ENCODE assay signal across 9 cellular contexts in the genomic region with DNA sequence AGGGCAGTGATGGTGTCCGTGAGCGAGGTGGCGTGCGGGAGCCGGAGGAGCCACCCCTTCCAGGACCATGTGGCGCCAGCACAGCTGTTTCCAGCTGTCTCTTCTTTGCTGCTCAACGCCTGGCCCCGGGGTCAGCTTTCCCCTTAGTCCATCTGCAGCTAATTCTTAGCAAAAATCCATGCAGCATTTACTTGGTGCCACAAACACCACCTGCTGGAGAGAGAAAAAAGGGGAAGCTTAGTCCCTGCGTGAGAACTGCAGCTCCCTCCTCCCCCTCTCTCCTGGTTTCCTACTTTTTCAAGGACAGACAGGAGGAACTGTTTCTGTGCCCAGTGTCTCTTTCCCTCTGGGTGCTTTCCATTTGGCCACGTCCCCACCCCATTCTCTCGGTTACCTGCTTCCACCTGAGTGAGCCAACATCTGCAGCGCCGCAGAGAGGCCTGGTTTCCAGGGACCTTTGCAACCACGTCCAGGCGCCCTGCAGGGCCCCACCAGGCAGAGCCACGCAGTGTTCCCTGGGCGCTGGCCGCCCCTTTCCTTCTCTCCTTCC. TPM values are rescaled to one million over a fixed set of nuclear protein-coding genes. Genes with fewer than 3 reads are reported as not detected.
A peak's percentile ranks its signal among the peaks of the same experiment; 100 is the strongest.
DNase-seq lines count a peak whose midpoint lies in the region; ATAC-seq, FAIRE-seq and TF ChIP-seq lines count a peak whose summit lies in the region.
"Had no signal": no experiment of that assay in that cellular context is flagged by ENCODE, and none has a peak within 500 bp of the region (broad histone marks: within the 10 kb centered on the region; RNA-seq: fewer than 3 reads in every experiment).

No MANE protein-coding gene starts in this region.

- ATAC-seq in activated naive CD4-positive, alpha-beta T cell treated with anti-CD3 and anti-CD28 coated beads, Interleukin-2, amount 50 U/mL, for 72 hours, result no peak

- H3K4me1 ChIP-seq in HAP-1 (no peaks in the 10 kb centered on the region), H1 (replicated peaks in 1 of 4; ENCODE audit: control insufficient read depth in 3 of 4, insufficient read depth in 4 of 4, low read length in 3 of 4) (peaks cover 0 to 3% (median 0%) of the 10 kb centered on the region in 4 experiments; a peak in 1 of 7 replicates)

- no peak for TF ChIP-seq EP300 in H1 (IDR thresholded peaks at IDR 0.05; ENCODE audit: borderline replicate concordance in 1 of 2, low read depth in 2 of 2, low read length in 2 of 2)

- H4K20me1 ChIP-seq in H1 (replicated peaks in 1 of 2; ENCODE audit: control insufficient read depth in 1 of 2, insufficient read depth in 2 of 2, low read length in 2 of 2), result no peaks in the 10 kb centered on the region

- H3K4me3 Mint-ChIP-seq in activated CD4-positive, alpha-beta memory T cell treated with anti-CD3 and anti-CD28 coated beads, Interleukin-2, amount 10 ng/mL, durations not matched to agents 7 days and 5 days, result no peak overlapping the region

- no peak overlapping the region for H2BK15ac ChIP-seq in H1 (ENCODE audit: low read length)

- no peak overlapping the region for H3K27ac ChIP-seq in H1 (ENCODE audit: low read depth, low read length)

- H3K4me3 ChIP-seq in HAP-1, result no peak overlapping the region
- no peak overlapping the region for H3K4me3 ChIP-seq in H1 (ENCODE audit: extremely low read depth in 1 of 4, insufficient read depth in 2 of 4, low read depth in 3 of 4, low read length in 4 of 4)

- no peak overlapping the region for H3K4me2 ChIP-seq in H1 (ENCODE audit: insufficient read depth in 1 of 2, low read depth in 2 of 2, low read length in 2 of 2)

- TF ChIP-seq CTCF in H1 (IDR thresholded peaks at IDR 0.05; ENCODE audit: control extremely low read depth in 1 of 3, insufficient read depth in 1 of 3, low read depth in 1 of 3, low read length in 3 of 3), result peak in 1 of 3 experiments; percentile 17; a peak in 1 of 4 replicates

- no peak for FAIRE-seq in H1 (lab: Jason Lieb, UNC)

- H3K36me3 Mint-ChIP-seq in activated naive CD4-positive, alpha-beta T cell treated with anti-CD3 and anti-CD28 coated beads, Interleukin-2, amount 50 U/mL, for 72 hours, result no peaks in the 10 kb centered on the region
- no peaks in the 10 kb centered on the region for H3K36me3 Mint-ChIP-seq in activated CD4-positive, alpha-beta memory T cell treated with anti-CD3 and anti-CD28 coated beads, Interleukin-2, amount 10 ng/mL, durations not matched to agents 7 days and 5 days (ENCODE audit: low read depth)

- H4K91ac ChIP-seq in H1 (replicated peaks; ENCODE audit: insufficient read length, low read length), result no peak overlapping the region

- H3K36me3 ChIP-seq in HAP-1 (replicated peaks) (no peaks in the 10 kb centered on the region), H1 (ENCODE audit: control insufficient read depth in 2 of 4, insufficient read depth in 4 of 4, low read length in 3 of 4) (no peaks in the 10 kb centered on the region)

- no peak overlapping the region; the same call in 1 of the 2 replicates for H3K18ac ChIP-seq in H1 (ENCODE audit: extremely low read depth, low read length)

- CTCF ChIA-PET in H1 (lab: Charles Lee; ENCODE audit: partially characterized antibody), result interaction anchor here (0.6 to 3.7 kb wide), 11 partner anchors 12 to 698 kb away, joined by 3 to 15 read pairs (median 3); no protein-coding TSS in a partner anchor
- CTCF ChIA-PET in activated CD4-positive, alpha-beta memory T cell treated with anti-CD3 and anti-CD28 coated beads, Interleukin-2, amount 10 ng/mL, durations not matched to agents 7 days and 5 days (lab: Charles Lee), result no interaction called here

- WGBS in H1 (ENCODE audit: extremely low coverage in 1 of 2, insufficient coverage in 1 of 2, insufficient read length in 1 of 2, insufficient replicate concordance in 2 of 2, low coverage in 1 of 2, low lambda C conversion rate in 2 of 2, missing lambda C conversion rate in 1 of 2), 2 experiments, result 69% methylated on average over 16 of the region's 18 CpGs; no CpG with 5 or more reads in 1 of the 2 experiments

- no peak overlapping the region for H2AK5ac ChIP-seq in H1 (ENCODE audit: low read depth, low read length)

- H3K56ac ChIP-seq in H1 (replicated peaks; ENCODE audit: insufficient read length, low read depth, low read length), result no peak overlapping the region

- no peaks in the 10 kb centered on the region for H3K79me2 ChIP-seq in H1 (ENCODE audit: control insufficient read depth in 1 of 2, insufficient read depth in 2 of 2, low read length in 2 of 2)

- no peak overlapping the region for H2BK12ac ChIP-seq in H1 (ENCODE audit: low read depth, low read length)

- H3K23me2 ChIP-seq in H1 (ENCODE audit: low read depth, low read length), result no peaks in the 10 kb centered on the region

- POLR2A ChIA-PET in H1 (lab: Charles Lee; ENCODE audit: partially characterized antibody), result no interaction called here
- POLR2A ChIA-PET in activated CD4-positive, alpha-beta memory T cell treated with anti-CD3 and anti-CD28 coated beads, Interleukin-2, amount 10 ng/mL, durations not matched to agents 7 days and 5 days (lab: Charles Lee), result no interaction called here

- in situ Hi-C loops in HAP-1 (cut with MboI; ENCODE audit: low sequenced_read_pairs), result no loop called here

- no peak overlapping the region for H2BK5ac ChIP-seq in H1 (ENCODE audit: low read depth, low read length)

- H4K5ac ChIP-seq in H1 (ENCODE audit: insufficient read length, low read depth, low read length), result no peak overlapping the region

- H2AFZ ChIP-seq in H1 (ENCODE audit: low read length), result no peak overlapping the region

- H3K4ac ChIP-seq in H1 (replicated peaks; ENCODE audit: insufficient read length, low read depth, low read length), result no peak overlapping the region

- H3K9ac ChIP-seq in H1 (replicated peaks in 1 of 4; ENCODE audit: extremely low read depth in 1 of 4, low read depth in 3 of 4, low read length in 3 of 4), result no peak overlapping the region

- peaks cover 30% of the 10 kb centered on the region for H3K27me3 ChIP-seq in HAP-1 (ENCODE audit: low read depth)
- no peaks in the 10 kb centered on the region; a peak in 1 of 7 replicates for H3K27me3 ChIP-seq in H1 (replicated peaks in 1 of 4; ENCODE audit: control insufficient read depth in 3 of 4, extremely low read depth in 1 of 4, insufficient read depth in 3 of 4, low read length in 3 of 4)

- peak; percentile 14 to 16; a peak in 2 of 4 replicates for TF ChIP-seq RAD21 in H1 (IDR thresholded peaks at IDR 0.05 in 1 of 2, conservative IDR thresholded peaks at IDR 0.05 in 1 of 2; ENCODE audit: low read depth in 2 of 2, low read length in 2 of 2)

- H2BK120ac ChIP-seq in H1 (replicated peaks; ENCODE audit: low read depth, low read length), result no peak overlapping the region

- H3K9me3 Mint-ChIP-seq in activated naive CD4-positive, alpha-beta T cell treated with anti-CD3 and anti-CD28 coated beads, Interleukin-2, amount 50 U/mL, for 72 hours, result no peaks in the 10 kb centered on the region
- H3K9me3 Mint-ChIP-seq in activated CD4-positive, alpha-beta memory T cell treated with anti-CD3 and anti-CD28 coated beads, Interleukin-2, amount 10 ng/mL, durations not matched to agents 7 days and 5 days, result no peaks in the 10 kb centered on the region

- H3K9me3 ChIP-seq in HAP-1, result no peaks in the 10 kb centered on the region
- no peaks in the 10 kb centered on the region for H3K9me3 ChIP-seq in H1 (ENCODE audit: insufficient read depth in 2 of 2, low read depth in 1 of 2, low read length in 1 of 2)

- H3K4me1 Mint-ChIP-seq in activated CD4-positive, alpha-beta memory T cell treated with anti-CD3 and anti-CD28 coated beads, Interleukin-2, amount 10 ng/mL, durations not matched to agents 7 days and 5 days, result no peaks in the 10 kb centered on the region

- no peak overlapping the region for H3K23ac ChIP-seq in H1 (ENCODE audit: insufficient read length)

- DNase-seq in HAP-1 (ENCODE audit: low spot score in 2 of 2) (peak; percentile 30 to 32), NCI-H2227 (lab: John Stamatoyannopoulos, UW; ENCODE audit: unreplicated experiment) (peak; percentile 84), H1 (ENCODE audit: low read depth in 1 of 2, low spot score in 2 of 2) (no peak), pons (ENCODE audit: low spot score) (peak; percentile 20), COLO829 (ENCODE audit: low spot score) (no peak), NCI-H526 treated with DMSO at 0.1 percent for 48 hours (lab: John Stamatoyannopoulos, UW) (no peak)
- no peak for DNase-seq in activated naive CD4-positive, alpha-beta T cell treated with anti-CD3 and anti-CD28 coated beads, Interleukin-2, amount 50 U/mL, for 72 hours (ENCODE audit: low spot score in 2 of 2)
- DNase-seq in activated CD4-positive, alpha-beta memory T cell treated with anti-CD3 and anti-CD28 coated beads, Interleukin-2, amount 10 ng/mL, durations not matched to agents 7 days and 5 days, result no peak

- H3K14ac ChIP-seq in H1 (ENCODE audit: insufficient read length), result no peak overlapping the region

- peak overlapping the region; percentile 85; the same call in 1 of the 2 replicates for H4K8ac ChIP-seq in H1 (ENCODE audit: extremely low read depth, insufficient read depth, low read length)

- no peak overlapping the region for H2BK20ac ChIP-seq in H1 (ENCODE audit: low read length)

- H3K27me3 Mint-ChIP-seq in activated CD4-positive, alpha-beta memory T cell treated with anti-CD3 and anti-CD28 coated beads, Interleukin-2, amount 10 ng/mL, durations not matched to agents 7 days and 5 days, result peaks cover 2% of the 10 kb centered on the region

- no peak overlapping the region for H3K27ac Mint-ChIP-seq in activated naive CD4-positive, alpha-beta T cell treated with anti-CD3 and anti-CD28 coated beads, Interleukin-2, amount 50 U/mL, for 72 hours
- no peak overlapping the region for H3K27ac Mint-ChIP-seq in activated CD4-positive, alpha-beta memory T cell treated with anti-CD3 and anti-CD28 coated beads, Interleukin-2, amount 10 ng/mL, durations not matched to agents 7 days and 5 days

- TF ChIP-seq POLR2A in H1 (IDR thresholded peaks at IDR 0.05; ENCODE audit: control extremely low read depth in 1 of 2, low read depth in 2 of 2, low read length in 2 of 2), result no peak

- no peaks in the 10 kb centered on the region for H3K79me1 ChIP-seq in H1 (ENCODE audit: low read depth, low read length)

RNA-seq across cellular contexts. Expression of gene SLC6A19, which starts 3.4 kb away (rescaled TPM):
- total RNA-seq in H1 (2021; fragmentation: NEBNext Ultra II Directional; extraction: Animal tissue kit (Norgen Biotek cat#: 25700)), result not detected in 2 replicates
- polyA plus RNA-seq in H1 (2011; rRNA removed), result 0.02 and 0.03 TPM in 2 replicates
- polyA plus RNA-seq in H1 (2011; cell fraction: cytosol; rRNA removed), result 0.03 TPM
- 0.06 TPM for polyA plus RNA-seq in H1 (2011; cell fraction: nucleus; rRNA removed)
- polyA plus RNA-seq in H1 (2012, experiment 1 of 2), result 0.05 TPM in 1 of 4 replicates, not detected in the others
- polyA plus RNA-seq in H1 (2012, experiment 2 of 2), result 0.03 TPM
- not detected for polyA plus RNA-seq in H1 (2013, experiment 1 of 2)
- 0.02 TPM for polyA plus RNA-seq in H1 (2013, experiment 2 of 2)
- polyA minus RNA-seq in H1 (2011; rRNA and poly(A)+ RNA removed), result 0.22 TPM in 1 of 2 replicates, not detected in the other
- not detected for polyA minus RNA-seq in H1 (2011; cell fraction: cytosol; rRNA and poly(A)+ RNA removed)
- not detected for polyA minus RNA-seq in H1 (2011; cell fraction: nucleus; rRNA and poly(A)+ RNA removed)
- total RNA-seq in activated naive CD4-positive, alpha-beta T cell treated with anti-CD3 and anti-CD28 coated beads, Interleukin-2, amount 50 U/mL, for 72 hours, result not detected
- total RNA-seq in activated CD4-positive, alpha-beta memory T cell treated with anti-CD3 and anti-CD28 coated beads, Interleukin-2, amount 10 ng/mL, durations not matched to agents 7 days and 5 days, result not detected
- total RNA-seq: glomerular endothelial cell had no signal

RNA-seq across cellular contexts. Expression of gene SLC6A18, which starts 20.4 kb away (rescaled TPM):
- total RNA-seq in H1 (2021; fragmentation: NEBNext Ultra II Directional; extraction: Animal tissue kit (Norgen Biotek cat#: 25700)), result not detected in 2 replicates
- polyA plus RNA-seq in H1 (2011; rRNA removed), result 0.03 TPM in 1 of 2 replicates, not detected in the other
- not detected for polyA plus RNA-seq in H1 (2011; cell fraction: cytosol; rRNA removed)
- not detected for polyA plus RNA-seq in H1 (2011; cell fraction: nucleus; rRNA removed)
- not detected in 4 replicates for polyA plus RNA-seq in H1 (2012, experiment 1 of 2)
- not detected for polyA plus RNA-seq in H1 (2012, experiment 2 of 2)
- not detected for polyA plus RNA-seq in H1 (2013, experiment 1 of 2)
- polyA plus RNA-seq in H1 (2013, experiment 2 of 2), result not detected
- polyA minus RNA-seq in H1 (2011; rRNA and poly(A)+ RNA removed), result not detected in 2 replicates
- not detected for polyA minus RNA-seq in H1 (2011; cell fraction: cytosol; rRNA and poly(A)+ RNA removed)
- not detected for polyA minus RNA-seq in H1 (2011; cell fraction: nucleus; rRNA and poly(A)+ RNA removed)
- total RNA-seq in activated naive CD4-positive, alpha-beta T cell treated with anti-CD3 and anti-CD28 coated beads, Interleukin-2, amount 50 U/mL, for 72 hours, result not detected
- total RNA-seq in activated CD4-positive, alpha-beta memory T cell treated with anti-CD3 and anti-CD28 coated beads, Interleukin-2, amount 10 ng/mL, durations not matched to agents 7 days and 5 days, result not detected
- total RNA-seq: glomerular endothelial cell had no signal

Comparison
In these comparisons a context has a peak if more than half of its experiments do, and no peak if none do; other contexts are left out.
1. DNase-seq: peak in HAP-1 (2 of 2), NCI-H2227 (single experiment) and pons (single experiment); none in H1 (0 of 2), COLO829 (single experiment), activated naive CD4-positive, alpha-beta T cell treated with anti-CD3 and anti-CD28 coated beads, Interleukin-2, amount 50 U/mL, for 72 hours (0 of 2), activated CD4-positive, alpha-beta memory T cell treated with anti-CD3 and anti-CD28 coated beads, Interleukin-2, amount 10 ng/mL, durations not matched to agents 7 days and 5 days (single experiment) and NCI-H526 treated with DMSO at 0.1 percent for 48 hours (single experiment).